ENCODE assay signal across 28 cellular contexts in the genomic region with DNA sequence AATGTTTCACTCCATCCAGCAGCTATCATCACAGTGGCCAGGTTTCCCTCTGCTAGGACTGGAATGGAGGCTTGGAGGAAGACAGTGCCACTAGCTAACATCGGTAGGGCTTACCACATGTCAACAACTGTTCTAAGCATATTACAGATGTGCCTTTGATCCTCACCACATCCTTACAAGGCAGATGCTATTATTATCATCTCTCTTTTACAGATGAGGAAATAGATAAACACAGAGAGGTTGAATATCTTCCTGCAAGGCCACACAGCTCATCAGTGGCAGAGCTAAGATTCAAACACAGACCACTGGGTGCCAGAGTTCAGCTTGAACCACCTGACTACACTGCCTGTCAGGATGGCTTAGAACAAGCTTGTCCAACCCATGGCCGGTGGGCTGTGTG. TPM values are rescaled to one million over a fixed set of nuclear protein-coding genes. Genes with fewer than 3 reads are reported as not detected.
DNase-seq lines count a peak whose midpoint lies in the region; ATAC-seq, FAIRE-seq and TF ChIP-seq lines count a peak whose summit lies in the region.
"Had no signal": no experiment of that assay in that cellular context is flagged by ENCODE, and none has a peak within 500 bp of the region (broad histone marks: within the 10 kb centered on the region; RNA-seq: fewer than 3 reads in every experiment).

No MANE protein-coding gene starts in this region.

- H3K27ac Mint-ChIP-seq in activated CD4-positive, alpha-beta T cell treated with anti-CD3 and anti-CD28 coated beads, Interleukin-2, amount 10 ng/mL, durations not matched to agents 24 days and 14 days, result peak overlapping the region; percentile 32
- H3K27ac Mint-ChIP-seq in activated T-helper 17 cell treated with anti-CD3 and anti-CD28 coated beads, Interleukin-2, amount 50 U/mL, for 72 hours, result no peak overlapping the region
- H3K27ac Mint-ChIP-seq: IgD-negative memory B cell; progenitor cell of endocrine pancreas; stimulated activated naive B cell treated with anti-CD40 and anti-IgM and Interleukin-4, amounts not matched to agents 10 μg/mL and 1 μg/mL and 100 μg/mL, for 72 hours had no signal

- intact Hi-C loops in activated CD4-positive, alpha-beta T cell treated with anti-CD3 and anti-CD28 coated beads, Interleukin-2, amount 10 ng/mL, durations not matched to agents 24 days and 14 days (cut with micrococcal nuclease), result loop anchor here (5.0 kb wide), 1 partner anchor 43 kb away; no protein-coding TSS in a partner anchor

- no peak for FAIRE-seq in frontal cortex (lab: Jason Lieb, UNC)
- FAIRE-seq: endometrium had no signal

- no peak for TF ChIP-seq CTCF in AG10803 (conservative IDR thresholded peaks at IDR 0.05; ENCODE audit: low read length)

- peaks cover 25% of the 10 kb centered on the region for H3K36me3 Mint-ChIP-seq in activated CD4-positive, alpha-beta T cell treated with anti-CD3 and anti-CD28 coated beads, Interleukin-2, amount 10 ng/mL, durations not matched to agents 24 days and 14 days (ENCODE audit: low read depth)
- no peaks in the 10 kb centered on the region for H3K36me3 Mint-ChIP-seq in activated T-helper 17 cell treated with anti-CD3 and anti-CD28 coated beads, Interleukin-2, amount 50 U/mL, for 72 hours (ENCODE audit: low read depth)
- H3K36me3 Mint-ChIP-seq: IgD-negative memory B cell; stimulated activated naive B cell treated with anti-CD40 and anti-IgM and Interleukin-4, amounts not matched to agents 10 μg/mL and 1 μg/mL and 100 μg/mL, for 72 hours had no signal

- peak; percentile 76 for DNase-seq in activated CD4-positive, alpha-beta T cell treated with anti-CD3 and anti-CD28 coated beads, Interleukin-2, amount 10 ng/mL, durations not matched to agents 24 days and 14 days
- no peak for DNase-seq in activated CD4-positive, alpha-beta T cell treated with anti-CD3 and anti-CD28 coated beads, Interleukin-2, amount 50 U/mL, for 4 hours
- DNase-seq in AG10803 (ENCODE audit: low read depth), result peak; percentile 5
- DNase-seq in Jurkat, Clone E6-1 (ENCODE audit: low read depth, low spot score), result peak; percentile 89
- DNase-seq in frontal cortex (ENCODE audit: low spot score in 2 of 2), result no peak
- DNase-seq: activated CD4-positive, CD25-positive, alpha-beta regulatory T cell; COR-L47; dermis blood vessel endothelial cell; esophagus squamous epithelium; foreskin melanocyte; hippocampal formation; mesenchymal stem cell; NCI-H1105 treated with DMSO at 0.1 percent for 48 hours; NCI-H1930; NCI-H524 treated with DMSO at 0.1 percent for 48 hours; SHP77; stimulated activated CD4-positive, alpha-beta T cell treated with anti-CD3 and anti-CD28 coated beads, Interleukin-4, amount 100 ng/mL, for 4 hours; stimulated activated naive B cell treated with anti-CD40 and anti-IgM and Interleukin-4, amounts not matched to agents 10 μg/mL and 1 μg/mL and 100 μg/mL, for 72 hours had no signal

- no peaks in the 10 kb centered on the region for H3K27me3 Mint-ChIP-seq in activated CD4-positive, alpha-beta T cell treated with anti-CD3 and anti-CD28 coated beads, Interleukin-2, amount 10 ng/mL, durations not matched to agents 24 days and 14 days
- no peaks in the 10 kb centered on the region for H3K27me3 Mint-ChIP-seq in activated T-helper 17 cell treated with anti-CD3 and anti-CD28 coated beads, Interleukin-2, amount 50 U/mL, for 72 hours
- H3K27me3 Mint-ChIP-seq: IgD-negative memory B cell, progenitor cell of endocrine pancreas had no signal

- H3K9me3 Mint-ChIP-seq in activated CD4-positive, alpha-beta T cell treated with anti-CD3 and anti-CD28 coated beads, Interleukin-2, amount 10 ng/mL, durations not matched to agents 24 days and 14 days, result no peaks in the 10 kb centered on the region
- no peaks in the 10 kb centered on the region for H3K9me3 Mint-ChIP-seq in activated T-helper 17 cell treated with anti-CD3 and anti-CD28 coated beads, Interleukin-2, amount 50 U/mL, for 72 hours
- H3K9me3 Mint-ChIP-seq: IgD-negative memory B cell; stimulated activated naive B cell treated with anti-CD40 and anti-IgM and Interleukin-4, amounts not matched to agents 10 μg/mL and 1 μg/mL and 100 μg/mL, for 72 hours had no signal

- peaks cover 32% of the 10 kb centered on the region for H3K4me1 Mint-ChIP-seq in activated CD4-positive, alpha-beta T cell treated with anti-CD3 and anti-CD28 coated beads, Interleukin-2, amount 10 ng/mL, durations not matched to agents 24 days and 14 days
- H3K4me1 Mint-ChIP-seq in activated T-helper 17 cell treated with anti-CD3 and anti-CD28 coated beads, Interleukin-2, amount 50 U/mL, for 72 hours, result no peaks in the 10 kb centered on the region
- H3K4me1 Mint-ChIP-seq: stimulated activated naive B cell treated with anti-CD40 and anti-IgM and Interleukin-4, amounts not matched to agents 10 μg/mL and 1 μg/mL and 100 μg/mL, for 72 hours had no signal

- H3K4me3 ChIP-seq in AG10803 (ENCODE audit: low read length), result no peak overlapping the region
- H3K4me3 ChIP-seq in Jurkat, Clone E6-1 (ENCODE audit: low read length), result no peak overlapping the region
- H3K4me3 ChIP-seq: esophagus squamous epithelium, HAP-1, thoracic aorta, vagina had no signal

- H3K4me3 Mint-ChIP-seq in activated CD4-positive, alpha-beta T cell treated with anti-CD3 and anti-CD28 coated beads, Interleukin-2, amount 10 ng/mL, durations not matched to agents 24 days and 14 days, result peak overlapping the region; percentile 43
- no peak overlapping the region for H3K4me3 Mint-ChIP-seq in activated T-helper 17 cell treated with anti-CD3 and anti-CD28 coated beads, Interleukin-2, amount 50 U/mL, for 72 hours
- H3K4me3 Mint-ChIP-seq: IgD-negative memory B cell; stimulated activated naive B cell treated with anti-CD40 and anti-IgM and Interleukin-4, amounts not matched to agents 10 μg/mL and 1 μg/mL and 100 μg/mL, for 72 hours had no signal

- peak; percentile 28 for ATAC-seq in activated T-helper 17 cell treated with anti-CD3 and anti-CD28 coated beads, Interleukin-2, amount 50 U/mL, for 72 hours (replicated peaks)
- no peak for ATAC-seq in GM21447 (IDR thresholded peaks at IDR 0.05; ENCODE audit: unreplicated experiment)
- ATAC-seq in HG03175 (IDR thresholded peaks at IDR 0.05; ENCODE audit: unreplicated experiment), result no peak
- ATAC-seq: sciatic nerve; stimulated activated naive B cell treated with anti-CD40 and anti-IgM and Interleukin-4, amounts not matched to agents 10 μg/mL and 1 μg/mL and 100 μg/mL, for 72 hours had no signal

RNA-seq across cellular contexts. Expression of gene MAMLD1, which starts 47.4 kb away (rescaled TPM):
- total RNA-seq in activated CD4-positive, alpha-beta T cell treated with anti-CD3 and anti-CD28 coated beads, Interleukin-2, amount 10 ng/mL, durations not matched to agents 24 days and 14 days, result 14.2 and 17.0 TPM in 2 replicates
- 2.3 TPM for polyA plus RNA-seq in Jurkat, Clone E6-1 (2012; ENCODE audit: insufficient read depth, insufficient read length)
- total RNA-seq in activated T-helper 17 cell treated with anti-CD3 and anti-CD28 coated beads, Interleukin-2, amount 50 U/mL, for 72 hours, result 1 to 10 TPM; 1.9 to 2.1 TPM
- 2.4 TPM for total RNA-seq in frontal cortex

Comparison
In these comparisons a context has a peak if more than half of its experiments do, and no peak if none do; other contexts are left out.
1. DNase-seq: peak in activated CD4-positive, alpha-beta T cell treated with anti-CD3 and anti-CD28 coated beads, Interleukin-2, amount 10 ng/mL, durations not matched to agents 24 days and 14 days (single experiment), AG10803 (single experiment) and Jurkat, Clone E6-1 (single experiment); none in activated CD4-positive, alpha-beta T cell treated with anti-CD3 and anti-CD28 coated beads, Interleukin-2, amount 50 U/mL, for 4 hours (0 of 2) and frontal cortex (0 of 2).